29 cellular contexts compared by ENCODE assay signal in genomic region chr1:93238425-93238824, GRCh38.
"Had no signal": no experiment of that assay in that cellular context is flagged by ENCODE, and none has a peak within 500 bp of the region (broad histone marks: within the 10 kb centered on the region; RNA-seq: fewer than 3 reads in every experiment).

No MANE protein-coding gene starts in this region.

- H3K27me3 ChIP-seq: colonic mucosa, esophagus muscularis mucosa, foreskin keratinocyte, gastroesophageal sphincter, heart right ventricle, sigmoid colon, spleen, testis, tibial artery had no signal

- H3K36me3 ChIP-seq: colonic mucosa, sigmoid colon had no signal

- DNase-seq: colonic mucosa; effector CD8-positive, alpha-beta T cell; foreskin keratinocyte; glutamatergic neuron; heart right ventricle; hippocampal formation; immature natural killer cell; islet precursor cell; kidney glomerular epithelial cell; left colon; mucosa of descending colon; naive thymus-derived CD4-positive, alpha-beta T cell; nephron progenitor cell; nucleus accumbens; posterior cingulate gyrus; psoas muscle; right cardiac atrium; sigmoid colon; spleen; stimulated activated CD4-positive, alpha-beta T cell treated with anti-CD3 and anti-CD28 coated beads, Interleukin-4, amount 100 ng/mL, for 4 hours; stimulated activated naive CD8-positive, alpha-beta T cell treated with anti-CD3 and anti-CD28 coated beads, Interleukin-15, Interleukin-2, amounts not matched to agents 100 U/mL and 50 U/mL, for 24 hours; substantia nigra; testis; tibial artery had no signal

- H3K9me3 ChIP-seq: colonic mucosa, psoas muscle, testis had no signal

- H3K4me1 ChIP-seq: colonic mucosa, esophagus muscularis mucosa, foreskin keratinocyte, gastroesophageal sphincter, heart right ventricle, psoas muscle, sigmoid colon, spleen, testis, tibial artery had no signal

- H3K4me3 ChIP-seq: colonic mucosa, esophagus muscularis mucosa, gastroesophageal sphincter, heart right ventricle, lung, mucosa of descending colon, psoas muscle, sigmoid colon, spleen, testis, tibial artery had no signal

- H3K27ac ChIP-seq: colonic mucosa, esophagus muscularis mucosa, foreskin keratinocyte, gastroesophageal sphincter, psoas muscle, sigmoid colon, spleen, testis, tibial artery had no signal

- ATAC-seq: foreskin keratinocyte; gastroesophageal sphincter; heart right ventricle; left colon; mucosa of descending colon; naive thymus-derived CD4-positive, alpha-beta T cell; psoas muscle; right cardiac atrium; stimulated activated memory B cell treated with anti-CD40 and anti-IgM and Interleukin-4, amounts not matched to agents 10 μg/mL and 1 μg/mL and 100 μg/mL, for 72 hours; stimulated activated naive CD8-positive, alpha-beta T cell treated with anti-CD3 and anti-CD28 coated beads, Interleukin-15, Interleukin-2, amounts not matched to agents 100 U/mL and 50 U/mL, for 24 hours had no signal

- FAIRE-seq: endothelial cell of umbilical vein had no signal
